In the genomic region with DNA sequence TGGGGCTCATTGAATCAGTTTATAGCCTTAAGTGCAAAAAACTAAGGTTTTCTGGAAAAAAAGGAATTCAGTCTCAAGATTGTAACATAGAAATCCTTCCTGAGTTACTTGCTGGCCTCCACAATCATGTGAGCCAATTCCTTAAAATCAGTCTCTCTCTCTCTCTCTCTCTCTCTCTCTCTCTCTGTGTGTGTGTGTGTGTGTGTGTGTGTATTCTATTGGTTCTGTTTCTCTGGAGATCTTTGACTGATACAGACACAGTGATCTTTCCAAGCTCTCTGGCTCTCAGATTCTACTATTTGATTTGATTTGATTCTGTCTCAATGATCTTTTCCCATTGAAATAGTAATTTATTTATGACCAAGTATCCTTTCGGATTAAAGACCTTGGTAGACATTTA, we compare ENCODE assay signal across 19 cellular contexts.
"Had no signal": no experiment of that assay in that cellular context is flagged by ENCODE, and none has a peak within 500 bp of the region (broad histone marks: within the 10 kb centered on the region; RNA-seq: fewer than 3 reads in every experiment).

No MANE protein-coding gene starts in this region.

- H3K4me3 Mint-ChIP-seq: activated naive CD8-positive, alpha-beta T cell; stimulated activated naive CD8-positive, alpha-beta T cell treated with anti-CD3 and anti-CD28 coated beads, Interleukin-15, Interleukin-2, amounts not matched to agents 100 ng/mL and 50 ng/mL, for 24 hours; T-helper 1 cell treated with Interleukin-12 subunit alpha and Interleukin-12 subunit beta and Interleukin-4 antibody, amounts not matched to agents 30 μg/mL and 1 μg/mL, for 36 hours; type B pancreatic cell had no signal

- H3K9me3 ChIP-seq: body of pancreas, left lung, prostate gland had no signal

- H3K27ac Mint-ChIP-seq: activated naive CD8-positive, alpha-beta T cell; stimulated activated naive CD8-positive, alpha-beta T cell treated with anti-CD3 and anti-CD28 coated beads, Interleukin-15, Interleukin-2, amounts not matched to agents 100 ng/mL and 50 ng/mL, for 24 hours; T-helper 1 cell treated with Interleukin-12 subunit alpha and Interleukin-12 subunit beta and Interleukin-4 antibody, amounts not matched to agents 30 μg/mL and 1 μg/mL, for 36 hours; type B pancreatic cell had no signal

- H3K36me3 ChIP-seq: left lung, prostate gland had no signal

- DNase-seq: activated gamma-delta T cell treated with Interleukin-2 at 50 U/mL for 16 hours; body of pancreas; dorsolateral prefrontal cortex; glutamatergic neuron; hypothalamus; left lung; mammary epithelial cell; occipital lobe; small intestine; stimulated activated CD4-positive, alpha-beta T cell treated with anti-CD3 and anti-CD28 coated beads, Interleukin-15, amount 100 ng/mL, for 24 hours; stimulated activated CD4-positive, alpha-beta T cell treated with anti-CD3 and anti-CD28 coated beads, Interleukin-2, amount 100 ng/mL, for 48 hours had no signal

- H3K27me3 ChIP-seq: body of pancreas, dorsolateral prefrontal cortex, left lung had no signal

- ATAC-seq: activated CD4-positive, CD25-positive, alpha-beta regulatory T cell treated with anti-CD3 and anti-CD28 coated beads, Interleukin-2, amount 50 U/mL, for 24 hours; body of pancreas; esophagus mucosa; left lung; right cardiac atrium had no signal

- H3K4me1 ChIP-seq: body of pancreas, left lung, prostate gland had no signal

- H3K4me3 ChIP-seq: body of pancreas, dorsolateral prefrontal cortex, left lung, prostate gland had no signal

- H3K36me3 Mint-ChIP-seq: type B pancreatic cell had no signal

- H3K27me3 Mint-ChIP-seq: stimulated activated naive CD8-positive, alpha-beta T cell treated with anti-CD3 and anti-CD28 coated beads, Interleukin-15, Interleukin-2, amounts not matched to agents 100 ng/mL and 50 ng/mL, for 24 hours; type B pancreatic cell had no signal

- H3K27ac ChIP-seq: body of pancreas, dorsolateral prefrontal cortex, left lung, prostate gland had no signal

- H3K9me3 Mint-ChIP-seq: stimulated activated naive CD8-positive, alpha-beta T cell treated with anti-CD3 and anti-CD28 coated beads, Interleukin-15, Interleukin-2, amounts not matched to agents 100 ng/mL and 50 ng/mL, for 24 hours; T-helper 1 cell treated with Interleukin-12 subunit alpha and Interleukin-12 subunit beta and Interleukin-4 antibody, amounts not matched to agents 30 μg/mL and 1 μg/mL, for 36 hours; type B pancreatic cell had no signal
